In genomic region chr11:30653606-30654005, GRCh38 we compare ENCODE assay signal across 25 cellular contexts.
A peak's percentile ranks its signal among the peaks of the same experiment; 100 is the strongest.
DNase-seq lines count a peak whose midpoint lies in the region; ATAC-seq, FAIRE-seq and TF ChIP-seq lines count a peak whose summit lies in the region.
"Had no signal": no experiment of that assay in that cellular context is flagged by ENCODE, and none has a peak within 500 bp of the region (broad histone marks: within the 10 kb centered on the region; RNA-seq: fewer than 3 reads in every experiment).

No MANE protein-coding gene starts in this region.

- no peak overlapping the region for H3K4me2 ChIP-seq in GM23338
- no peak overlapping the region for H3K4me2 ChIP-seq in MM.1S (ENCODE audit: low read depth, low read length)
- no peak overlapping the region for H3K4me2 ChIP-seq in H1 (ENCODE audit: insufficient read depth in 1 of 2, low read depth in 2 of 2, low read length in 2 of 2)

- TF ChIP-seq POLR2A in H1 (IDR thresholded peaks at IDR 0.05; ENCODE audit: control extremely low read depth in 1 of 2, low read depth in 2 of 2, low read length in 2 of 2) = no peak

- no peaks in the 10 kb centered on the region; the same call in 1 of the 2 replicates for H3K23me2 ChIP-seq in H1 (ENCODE audit: low read depth, low read length)

- H3K36me3 ChIP-seq in GM23338 (ENCODE audit: insufficient read depth) = no peaks in the 10 kb centered on the region
- no peaks in the 10 kb centered on the region for H3K36me3 ChIP-seq in MM.1S (replicated peaks; ENCODE audit: insufficient read depth, low read length)
- no peaks in the 10 kb centered on the region for H3K36me3 ChIP-seq in H1 (ENCODE audit: control insufficient read depth in 2 of 4, insufficient read depth in 4 of 4, low read length in 3 of 4)

- H3K27ac Mint-ChIP-seq in GM23338 = no peak overlapping the region
- H3K27ac Mint-ChIP-seq: B cell; CD4-positive, CD25-positive, alpha-beta regulatory T cell; HFFc6; IgD-negative memory B cell had no signal

- H2BK12ac ChIP-seq in H1 (ENCODE audit: low read depth, low read length) = no peak overlapping the region

- H3K4me1 ChIP-seq in GM23338 (ENCODE audit: insufficient read depth) (no peaks in the 10 kb centered on the region), MM.1S (ENCODE audit: low read length) (no peaks in the 10 kb centered on the region), H1 (replicated peaks in 1 of 4; ENCODE audit: control insufficient read depth in 3 of 4, insufficient read depth in 4 of 4, low read length in 3 of 4) (no peaks in the 10 kb centered on the region)

- H2AFZ ChIP-seq in GM23338 (no peak overlapping the region), MM.1S (ENCODE audit: low read length) (no peak overlapping the region), H1 (ENCODE audit: low read length) (no peak overlapping the region)

- H3K79me1 ChIP-seq in H1 (ENCODE audit: low read depth, low read length) = no peaks in the 10 kb centered on the region

- H3K36me3 Mint-ChIP-seq in GM23338 (ENCODE audit: low read depth) = no peaks in the 10 kb centered on the region
- H3K36me3 Mint-ChIP-seq: CD4-positive, CD25-positive, alpha-beta regulatory T cell; IgD-negative memory B cell had no signal

- H3K9ac ChIP-seq in MM.1S (ENCODE audit: low read length) (no peak overlapping the region), H1 (replicated peaks in 1 of 4; ENCODE audit: extremely low read depth in 1 of 4, low read depth in 3 of 4, low read length in 3 of 4) (no peak overlapping the region)

- no peaks in the 10 kb centered on the region for H3K9me3 Mint-ChIP-seq in GM23338

- no peak overlapping the region for H4K5ac ChIP-seq in H1 (ENCODE audit: insufficient read length, low read depth, low read length)

- H3K4me3 ChIP-seq in GM23338 (no peak overlapping the region), MM.1S (ENCODE audit: low read length) (no peak overlapping the region), H1 (ENCODE audit: extremely low read depth in 1 of 4, insufficient read depth in 2 of 4, low read depth in 3 of 4, low read length in 4 of 4) (no peak overlapping the region)
- H3K4me3 ChIP-seq: GM12878 had no signal

- H3K4me1 Mint-ChIP-seq in GM23338 = peaks cover 2% of the 10 kb centered on the region; the same call in 1 of the 3 replicates
- H3K4me1 Mint-ChIP-seq: B cell; CD4-positive, CD25-positive, alpha-beta regulatory T cell; IgD-negative memory B cell had no signal

- H3K4me3 Mint-ChIP-seq in GM23338 = no peak overlapping the region
- H3K4me3 Mint-ChIP-seq: B cell; CD4-positive, CD25-positive, alpha-beta regulatory T cell; HFFc6; IgD-negative memory B cell had no signal

- H4K20me1 ChIP-seq in GM23338 (replicated peaks; ENCODE audit: insufficient read depth) (no peaks in the 10 kb centered on the region), MM.1S (ENCODE audit: insufficient read depth, low read length) (no peaks in the 10 kb centered on the region), H1 (replicated peaks in 1 of 2; ENCODE audit: control insufficient read depth in 1 of 2, insufficient read depth in 2 of 2, low read length in 2 of 2) (no peaks in the 10 kb centered on the region)

- CTCF ChIA-PET in H1 (lab: Charles Lee; ENCODE audit: partially characterized antibody) = no interaction called here

- H2BK5ac ChIP-seq in H1 (ENCODE audit: low read depth, low read length) = no peak overlapping the region

- TF ChIP-seq EP300 in H1 (IDR thresholded peaks at IDR 0.05; ENCODE audit: borderline replicate concordance in 1 of 2, low read depth in 2 of 2, low read length in 2 of 2) = no peak

- no peak overlapping the region for H2BK20ac ChIP-seq in H1 (ENCODE audit: low read length)

- H2BK15ac ChIP-seq in H1 (ENCODE audit: low read length) = no peak overlapping the region

- H3K4ac ChIP-seq in H1 (replicated peaks; ENCODE audit: insufficient read length, low read depth, low read length) = no peak overlapping the region

- 74% methylated on average over 1 of the region's 1 CpG; no CpG with 5 or more reads in 1 of the 2 experiments for WGBS in H1 (ENCODE audit: extremely low coverage in 1 of 2, insufficient coverage in 1 of 2, insufficient read length in 1 of 2, insufficient replicate concordance in 2 of 2, low coverage in 1 of 2, low lambda C conversion rate in 2 of 2, missing lambda C conversion rate in 1 of 2), 2 experiments

- DNase-seq in GM23338 (ENCODE audit: low spot score) = peak; percentile 30
- DNase-seq in MM.1S = peak; percentile 30
- DNase-seq in H1 (ENCODE audit: low read depth in 1 of 2, low spot score in 2 of 2) = no peak
- DNase-seq in pons (ENCODE audit: low spot score) = peak; percentile 11
- DNase-seq in dermis blood vessel endothelial cell = no peak
- DNase-seq in islet precursor cell = no peak
- DNase-seq in NCI-H1092 (lab: John Stamatoyannopoulos, UW) = no peak
- DNase-seq: CD4-positive, CD25-positive, alpha-beta regulatory T cell; COR-L47; DMS153; EL; GOT3; HFFc6; NCI-H187 treated with DMSO at 0.1 percent for 48 hours; NCI-H226; PC-3; RPMI8226; SIG-M5 had no signal

- H4K8ac ChIP-seq in H1 (ENCODE audit: extremely low read depth, insufficient read depth, low read length) = no peak overlapping the region

- no peak overlapping the region for H3K56ac ChIP-seq in H1 (replicated peaks; ENCODE audit: insufficient read length, low read depth, low read length)

- H3K14ac ChIP-seq in H1 (ENCODE audit: insufficient read length) = no peak overlapping the region

- H3F3A ChIP-seq in GM23338 (replicated peaks; ENCODE audit: low read depth) = no peaks in the 10 kb centered on the region
- no peaks in the 10 kb centered on the region for H3F3A ChIP-seq in MM.1S (ENCODE audit: insufficient read depth, low read length)

- peak; percentile 43 to 45 for TF ChIP-seq RAD21 in H1 (IDR thresholded peaks at IDR 0.05 in 1 of 2, conservative IDR thresholded peaks at IDR 0.05 in 1 of 2; ENCODE audit: low read depth in 2 of 2, low read length in 2 of 2)

- H3K9me2 ChIP-seq in GM23338 (ENCODE audit: insufficient read depth) = no peaks in the 10 kb centered on the region
- no peaks in the 10 kb centered on the region for H3K9me2 ChIP-seq in MM.1S (replicated peaks; ENCODE audit: insufficient read depth, low read length)

- H3K18ac ChIP-seq in H1 (ENCODE audit: extremely low read depth, low read length) = no peak overlapping the region

- H3K9me3 ChIP-seq in MM.1S (replicated peaks; ENCODE audit: insufficient read depth, low read length) (no peaks in the 10 kb centered on the region), H1 (ENCODE audit: insufficient read depth in 2 of 2, low read depth in 1 of 2, low read length in 1 of 2) (no peaks in the 10 kb centered on the region)

- no peak overlapping the region for H3K23ac ChIP-seq in H1 (ENCODE audit: insufficient read length)

- H3K27ac ChIP-seq in GM23338 (ENCODE audit: low read depth) (no peak overlapping the region), MM.1S (ENCODE audit: low read length) (no peak overlapping the region), H1 (ENCODE audit: low read depth, low read length) (no peak overlapping the region)
- H3K27ac ChIP-seq: HL-60 had no signal

- peak overlapping the region; percentile 38 for H4K91ac ChIP-seq in H1 (replicated peaks; ENCODE audit: insufficient read length, low read length)

- H3K27me3 Mint-ChIP-seq in GM23338 (ENCODE audit: insufficient read depth, low read depth, poor library complexity) = no peaks in the 10 kb centered on the region
- H3K27me3 Mint-ChIP-seq: B cell; CD4-positive, CD25-positive, alpha-beta regulatory T cell; IgD-negative memory B cell had no signal

- H2AK5ac ChIP-seq in H1 (ENCODE audit: low read depth, low read length) = no peak overlapping the region

- TF ChIP-seq CTCF in GM23338 (conservative IDR thresholded peaks at IDR 0.05; ENCODE audit: low read depth in 2 of 2) (peak; percentile 39 to 41; a peak in 3 of 4 replicates), MM.1S (IDR thresholded peaks at IDR 0.05; ENCODE audit: low read length) (no peak), H1 (IDR thresholded peaks at IDR 0.05; ENCODE audit: control extremely low read depth in 1 of 3, insufficient read depth in 1 of 3, low read depth in 1 of 3, low read length in 3 of 3) (no peak)

- H3K79me2 ChIP-seq in GM23338 (replicated peaks; ENCODE audit: insufficient read depth) (no peaks in the 10 kb centered on the region), MM.1S (ENCODE audit: low read length) (no peaks in the 10 kb centered on the region), H1 (ENCODE audit: control insufficient read depth in 1 of 2, insufficient read depth in 2 of 2, low read length in 2 of 2) (no peaks in the 10 kb centered on the region)

- POLR2A ChIA-PET in H1 (lab: Charles Lee; ENCODE audit: partially characterized antibody) = no interaction called here

- no peak overlapping the region for H2BK120ac ChIP-seq in H1 (replicated peaks; ENCODE audit: low read depth, low read length)

- no peak; the same call in 2 of the 3 replicates for ATAC-seq in GM23338
- ATAC-seq in GM21619 (IDR thresholded peaks at IDR 0.05; ENCODE audit: unreplicated experiment) = no peak
- ATAC-seq: GM12878, PC-3 had no signal

- H3K27me3 ChIP-seq in GM23338 (ENCODE audit: insufficient read depth) = no peaks in the 10 kb centered on the region
- no peaks in the 10 kb centered on the region for H3K27me3 ChIP-seq in MM.1S (replicated peaks; ENCODE audit: insufficient read depth, low read length)
- no peaks in the 10 kb centered on the region for H3K27me3 ChIP-seq in H1 (replicated peaks in 1 of 4; ENCODE audit: control insufficient read depth in 3 of 4, extremely low read depth in 1 of 4, insufficient read depth in 3 of 4, low read length in 3 of 4)

- FAIRE-seq in H1 (lab: Jason Lieb, UNC) = no peak
- FAIRE-seq: GM12878, GM19239, HTR-8/SVneo had no signal

TF ChIP-seq in GM23338, 12 proteins besides CTCF, POLR2A, EP300 and RAD21 (continues in another document):
- TF ChIP-seq EZH2 (IDR thresholded peaks at IDR 0.05; ENCODE audit: low read depth, unreplicated experiment) = no peak

TF ChIP-seq in H1, 55 proteins besides CTCF, POLR2A, EP300 and RAD21 (continues in another document):
- no peak for TF ChIP-seq TAF7 (optimal IDR thresholded peaks at IDR 0.05; ENCODE audit: borderline replicate concordance, low read depth, low read length)
- no peak for TF ChIP-seq BRCA1 (IDR thresholded peaks at IDR 0.05; ENCODE audit: low read depth, low read length)
- no peak for TF ChIP-seq HDAC2 (IDR thresholded peaks at IDR 0.05; ENCODE audit: borderline replicate concordance in 1 of 2, low read depth in 2 of 2, low read length in 2 of 2)
- no peak for TF ChIP-seq KDM4A (IDR thresholded peaks at IDR 0.05; ENCODE audit: low read depth, low read length, severe bottlenecking)
- no peak for TF ChIP-seq SP1 (IDR thresholded peaks at IDR 0.05; ENCODE audit: low read depth, low read length)
- no peak for TF ChIP-seq TBP (IDR thresholded peaks at IDR 0.05; ENCODE audit: low read depth, low read length)
- no peak for TF ChIP-seq ATF3 (IDR thresholded peaks at IDR 0.05; ENCODE audit: insufficient read depth, low read depth, low read length)
- no peak for TF ChIP-seq TEAD4 (IDR thresholded peaks at IDR 0.05; ENCODE audit: low read depth, low read length)

Comparison
In these comparisons a context has a peak if more than half of its experiments do, and no peak if none do; other contexts are left out.
1. DNase-seq: peak in GM23338 (single experiment), MM.1S (single experiment) and pons (single experiment); none in H1 (0 of 2), dermis blood vessel endothelial cell (single experiment), islet precursor cell (single experiment) and NCI-H1092 (single experiment).
2. CTCF ChIP-seq: peak in GM23338 (2 of 2); none in MM.1S (single experiment) and H1 (0 of 3).